In the genomic region with DNA sequence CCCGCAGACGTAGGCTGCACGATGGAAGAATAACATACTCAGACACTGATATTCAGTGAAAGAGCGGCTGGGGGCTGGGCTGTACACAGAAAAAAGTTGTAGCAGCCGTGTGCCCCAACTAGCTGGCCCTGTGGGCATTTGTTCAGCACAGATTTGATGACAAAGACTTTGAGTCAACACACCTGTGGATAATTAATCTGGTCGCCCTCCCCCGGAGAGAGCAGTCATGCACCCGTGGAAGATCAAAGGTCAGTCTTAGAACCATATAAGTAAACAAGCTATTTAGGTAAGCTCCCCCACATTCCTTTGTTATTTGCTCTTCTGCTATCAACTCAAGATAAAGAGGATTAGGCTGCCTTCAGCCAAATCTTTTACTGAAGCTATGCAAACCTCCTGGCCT, we compare ENCODE assay signal across 1 cellular context.
TF ChIP-seq lines count a peak whose summit lies in the region.

No MANE protein-coding gene starts in this region.

TF ChIP-seq in HepG2, 621 proteins besides CTCF, POLR2A, EP300 and RAD21 (continued from another document and continues in another):
- TF ChIP-seq, protein P1, sequence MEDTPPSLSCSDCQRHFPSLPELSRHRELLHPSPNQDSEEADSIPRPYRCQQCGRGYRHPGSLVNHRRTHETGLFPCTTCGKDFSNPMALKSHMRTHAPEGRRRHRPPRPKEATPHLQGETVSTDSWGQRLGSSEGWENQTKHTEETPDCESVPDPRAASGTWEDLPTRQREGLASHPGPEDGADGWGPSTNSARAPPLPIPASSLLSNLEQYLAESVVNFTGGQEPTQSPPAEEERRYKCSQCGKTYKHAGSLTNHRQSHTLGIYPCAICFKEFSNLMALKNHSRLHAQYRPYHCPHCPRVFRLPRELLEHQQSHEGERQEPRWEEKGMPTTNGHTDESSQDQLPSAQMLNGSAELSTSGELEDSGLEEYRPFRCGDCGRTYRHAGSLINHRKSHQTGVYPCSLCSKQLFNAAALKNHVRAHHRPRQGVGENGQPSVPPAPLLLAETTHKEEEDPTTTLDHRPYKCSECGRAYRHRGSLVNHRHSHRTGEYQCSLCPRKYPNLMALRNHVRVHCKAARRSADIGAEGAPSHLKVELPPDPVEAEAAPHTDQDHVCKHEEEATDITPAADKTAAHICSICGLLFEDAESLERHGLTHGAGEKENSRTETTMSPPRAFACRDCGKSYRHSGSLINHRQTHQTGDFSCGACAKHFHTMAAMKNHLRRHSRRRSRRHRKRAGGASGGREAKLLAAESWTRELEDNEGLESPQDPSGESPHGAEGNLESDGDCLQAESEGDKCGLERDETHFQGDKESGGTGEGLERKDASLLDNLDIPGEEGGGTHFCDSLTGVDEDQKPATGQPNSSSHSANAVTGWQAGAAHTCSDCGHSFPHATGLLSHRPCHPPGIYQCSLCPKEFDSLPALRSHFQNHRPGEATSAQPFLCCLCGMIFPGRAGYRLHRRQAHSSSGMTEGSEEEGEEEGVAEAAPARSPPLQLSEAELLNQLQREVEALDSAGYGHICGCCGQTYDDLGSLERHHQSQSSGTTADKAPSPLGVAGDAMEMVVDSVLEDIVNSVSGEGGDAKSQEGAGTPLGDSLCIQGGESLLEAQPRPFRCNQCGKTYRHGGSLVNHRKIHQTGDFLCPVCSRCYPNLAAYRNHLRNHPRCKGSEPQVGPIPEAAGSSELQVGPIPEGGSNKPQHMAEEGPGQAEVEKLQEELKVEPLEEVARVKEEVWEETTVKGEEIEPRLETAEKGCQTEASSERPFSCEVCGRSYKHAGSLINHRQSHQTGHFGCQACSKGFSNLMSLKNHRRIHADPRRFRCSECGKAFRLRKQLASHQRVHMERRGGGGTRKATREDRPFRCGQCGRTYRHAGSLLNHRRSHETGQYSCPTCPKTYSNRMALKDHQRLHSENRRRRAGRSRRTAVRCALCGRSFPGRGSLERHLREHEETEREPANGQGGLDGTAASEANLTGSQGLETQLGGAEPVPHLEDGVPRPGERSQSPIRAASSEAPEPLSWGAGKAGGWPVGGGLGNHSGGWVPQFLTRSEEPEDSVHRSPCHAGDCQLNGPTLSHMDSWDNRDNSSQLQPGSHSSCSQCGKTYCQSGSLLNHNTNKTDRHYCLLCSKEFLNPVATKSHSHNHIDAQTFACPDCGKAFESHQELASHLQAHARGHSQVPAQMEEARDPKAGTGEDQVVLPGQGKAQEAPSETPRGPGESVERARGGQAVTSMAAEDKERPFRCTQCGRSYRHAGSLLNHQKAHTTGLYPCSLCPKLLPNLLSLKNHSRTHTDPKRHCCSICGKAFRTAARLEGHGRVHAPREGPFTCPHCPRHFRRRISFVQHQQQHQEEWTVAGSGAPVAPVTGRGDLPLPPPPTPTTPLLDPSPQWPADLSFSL (CRISPR knock-in tag; IDR thresholded peaks at IDR 0.05), result no peak
- no peak for TF ChIP-seq ZNF354B (CRISPR knock-in tag; IDR thresholded peaks at IDR 0.05)
- TF ChIP-seq ETV5 (CRISPR knock-in tag; IDR thresholded peaks at IDR 0.05; ENCODE audit: borderline replicate concordance), result no peak
- no peak for TF ChIP-seq ZFP41 (CRISPR knock-in tag; IDR thresholded peaks at IDR 0.05; ENCODE audit: borderline replicate concordance)
- no peak for TF ChIP-seq ZNF883 (CRISPR knock-in tag; IDR thresholded peaks at IDR 0.05; ENCODE audit: not compliant biosample characterization)
- TF ChIP-seq ZNF235 (CRISPR knock-in tag; IDR thresholded peaks at IDR 0.05; ENCODE audit: borderline replicate concordance), result no peak
- TF ChIP-seq CBX5 (CRISPR knock-in tag; IDR thresholded peaks at IDR 0.05; ENCODE audit: borderline replicate concordance), result peak; percentile 54; the same call in 1 of the 2 replicates
- TF ChIP-seq BCL6 (CRISPR knock-in tag; IDR thresholded peaks at IDR 0.05), result peak; percentile 77
- peak; percentile 73 for TF ChIP-seq HNF4A (CRISPR knock-in tag; IDR thresholded peaks at IDR 0.05)
- TF ChIP-seq ZNF20 (CRISPR knock-in tag; IDR thresholded peaks at IDR 0.05), result no peak
- TF ChIP-seq MYC (CRISPR knock-in tag; IDR thresholded peaks at IDR 0.05; ENCODE audit: borderline replicate concordance), result no peak
- TF ChIP-seq XBP1 (CRISPR knock-in tag; IDR thresholded peaks at IDR 0.05), result no peak
- TF ChIP-seq GTF3A (CRISPR knock-in tag; conservative IDR thresholded peaks at IDR 0.05), result no peak
- TF ChIP-seq, protein P2, sequence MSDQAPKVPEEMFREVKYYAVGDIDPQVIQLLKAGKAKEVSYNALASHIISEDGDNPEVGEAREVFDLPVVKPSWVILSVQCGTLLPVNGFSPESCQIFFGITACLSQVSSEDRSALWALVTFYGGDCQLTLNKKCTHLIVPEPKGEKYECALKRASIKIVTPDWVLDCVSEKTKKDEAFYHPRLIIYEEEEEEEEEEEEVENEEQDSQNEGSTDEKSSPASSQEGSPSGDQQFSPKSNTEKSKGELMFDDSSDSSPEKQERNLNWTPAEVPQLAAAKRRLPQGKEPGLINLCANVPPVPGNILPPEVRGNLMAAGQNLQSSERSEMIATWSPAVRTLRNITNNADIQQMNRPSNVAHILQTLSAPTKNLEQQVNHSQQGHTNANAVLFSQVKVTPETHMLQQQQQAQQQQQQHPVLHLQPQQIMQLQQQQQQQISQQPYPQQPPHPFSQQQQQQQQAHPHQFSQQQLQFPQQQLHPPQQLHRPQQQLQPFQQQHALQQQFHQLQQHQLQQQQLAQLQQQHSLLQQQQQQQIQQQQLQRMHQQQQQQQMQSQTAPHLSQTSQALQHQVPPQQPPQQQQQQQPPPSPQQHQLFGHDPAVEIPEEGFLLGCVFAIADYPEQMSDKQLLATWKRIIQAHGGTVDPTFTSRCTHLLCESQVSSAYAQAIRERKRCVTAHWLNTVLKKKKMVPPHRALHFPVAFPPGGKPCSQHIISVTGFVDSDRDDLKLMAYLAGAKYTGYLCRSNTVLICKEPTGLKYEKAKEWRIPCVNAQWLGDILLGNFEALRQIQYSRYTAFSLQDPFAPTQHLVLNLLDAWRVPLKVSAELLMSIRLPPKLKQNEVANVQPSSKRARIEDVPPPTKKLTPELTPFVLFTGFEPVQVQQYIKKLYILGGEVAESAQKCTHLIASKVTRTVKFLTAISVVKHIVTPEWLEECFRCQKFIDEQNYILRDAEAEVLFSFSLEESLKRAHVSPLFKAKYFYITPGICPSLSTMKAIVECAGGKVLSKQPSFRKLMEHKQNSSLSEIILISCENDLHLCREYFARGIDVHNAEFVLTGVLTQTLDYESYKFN (CRISPR knock-in tag; conservative IDR thresholded peaks at IDR 0.05), result peak; percentile 40; the same call in 1 of the 2 replicates
- TF ChIP-seq ZC3H4 (CRISPR knock-in tag; IDR thresholded peaks at IDR 0.05; ENCODE audit: borderline replicate concordance), result no peak
- TF ChIP-seq TBX3 (IDR thresholded peaks at IDR 0.05; ENCODE audit: borderline replicate concordance), result peak; percentile 50; the same call in 1 of the 2 replicates
- TF ChIP-seq, protein P3, sequence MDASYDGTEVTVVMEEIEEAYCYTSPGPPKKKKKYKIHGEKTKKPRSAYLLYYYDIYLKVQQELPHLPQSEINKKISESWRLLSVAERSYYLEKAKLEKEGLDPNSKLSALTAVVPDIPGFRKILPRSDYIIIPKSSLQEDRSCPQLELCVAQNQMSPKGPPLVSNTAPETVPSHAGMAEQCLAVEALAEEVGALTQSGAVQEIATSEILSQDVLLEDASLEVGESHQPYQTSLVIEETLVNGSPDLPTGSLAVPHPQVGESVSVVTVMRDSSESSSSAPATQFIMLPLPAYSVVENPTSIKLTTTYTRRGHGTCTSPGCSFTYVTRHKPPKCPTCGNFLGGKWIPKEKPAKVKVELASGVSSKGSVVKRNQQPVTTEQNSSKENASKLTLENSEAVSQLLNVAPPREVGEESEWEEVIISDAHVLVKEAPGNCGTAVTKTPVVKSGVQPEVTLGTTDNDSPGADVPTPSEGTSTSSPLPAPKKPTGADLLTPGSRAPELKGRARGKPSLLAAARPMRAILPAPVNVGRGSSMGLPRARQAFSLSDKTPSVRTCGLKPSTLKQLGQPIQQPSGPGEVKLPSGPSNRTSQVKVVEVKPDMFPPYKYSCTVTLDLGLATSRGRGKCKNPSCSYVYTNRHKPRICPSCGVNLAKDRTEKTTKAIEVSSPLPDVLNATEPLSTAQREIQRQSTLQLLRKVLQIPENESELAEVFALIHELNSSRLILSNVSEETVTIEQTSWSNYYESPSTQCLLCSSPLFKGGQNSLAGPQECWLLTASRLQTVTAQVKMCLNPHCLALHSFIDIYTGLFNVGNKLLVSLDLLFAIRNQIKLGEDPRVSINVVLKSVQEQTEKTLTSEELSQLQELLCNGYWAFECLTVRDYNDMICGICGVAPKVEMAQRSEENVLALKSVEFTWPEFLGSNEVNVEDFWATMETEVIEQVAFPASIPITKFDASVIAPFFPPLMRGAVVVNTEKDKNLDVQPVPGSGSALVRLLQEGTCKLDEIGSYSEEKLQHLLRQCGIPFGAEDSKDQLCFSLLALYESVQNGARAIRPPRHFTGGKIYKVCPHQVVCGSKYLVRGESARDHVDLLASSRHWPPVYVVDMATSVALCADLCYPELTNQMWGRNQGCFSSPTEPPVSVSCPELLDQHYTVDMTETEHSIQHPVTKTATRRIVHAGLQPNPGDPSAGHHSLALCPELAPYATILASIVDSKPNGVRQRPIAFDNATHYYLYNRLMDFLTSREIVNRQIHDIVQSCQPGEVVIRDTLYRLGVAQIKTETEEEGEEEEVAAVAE (CRISPR knock-in tag; IDR thresholded peaks at IDR 0.05; ENCODE audit: borderline replicate concordance), result no peak
- no peak for TF ChIP-seq SYNCRIP (IDR thresholded peaks at IDR 0.05; ENCODE audit: insufficient read depth, low read depth, low read length)
- TF ChIP-seq ZNF432 (CRISPR knock-in tag; IDR thresholded peaks at IDR 0.05; ENCODE audit: borderline replicate concordance), result no peak
- TF ChIP-seq, protein P4, sequence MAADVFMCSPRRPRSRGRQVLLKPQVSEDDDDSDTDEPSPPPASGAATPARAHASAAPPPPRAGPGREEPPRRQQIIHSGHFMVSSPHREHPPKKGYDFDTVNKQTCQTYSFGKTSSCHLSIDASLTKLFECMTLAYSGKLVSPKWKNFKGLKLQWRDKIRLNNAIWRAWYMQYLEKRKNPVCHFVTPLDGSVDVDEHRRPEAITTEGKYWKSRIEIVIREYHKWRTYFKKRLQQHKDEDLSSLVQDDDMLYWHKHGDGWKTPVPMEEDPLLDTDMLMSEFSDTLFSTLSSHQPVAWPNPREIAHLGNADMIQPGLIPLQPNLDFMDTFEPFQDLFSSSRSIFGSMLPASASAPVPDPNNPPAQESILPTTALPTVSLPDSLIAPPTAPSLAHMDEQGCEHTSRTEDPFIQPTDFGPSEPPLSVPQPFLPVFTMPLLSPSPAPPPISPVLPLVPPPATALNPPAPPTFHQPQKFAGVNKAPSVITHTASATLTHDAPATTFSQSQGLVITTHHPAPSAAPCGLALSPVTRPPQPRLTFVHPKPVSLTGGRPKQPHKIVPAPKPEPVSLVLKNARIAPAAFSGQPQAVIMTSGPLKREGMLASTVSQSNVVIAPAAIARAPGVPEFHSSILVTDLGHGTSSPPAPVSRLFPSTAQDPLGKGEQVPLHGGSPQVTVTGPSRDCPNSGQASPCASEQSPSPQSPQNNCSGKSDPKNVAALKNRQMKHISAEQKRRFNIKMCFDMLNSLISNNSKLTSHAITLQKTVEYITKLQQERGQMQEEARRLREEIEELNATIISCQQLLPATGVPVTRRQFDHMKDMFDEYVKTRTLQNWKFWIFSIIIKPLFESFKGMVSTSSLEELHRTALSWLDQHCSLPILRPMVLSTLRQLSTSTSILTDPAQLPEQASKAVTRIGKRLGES (CRISPR knock-in tag; IDR thresholded peaks at IDR 0.05; ENCODE audit: borderline replicate concordance), result no peak
- no peak for TF ChIP-seq DR1 (CRISPR knock-in tag; IDR thresholded peaks at IDR 0.05)
- TF ChIP-seq, protein P5, sequence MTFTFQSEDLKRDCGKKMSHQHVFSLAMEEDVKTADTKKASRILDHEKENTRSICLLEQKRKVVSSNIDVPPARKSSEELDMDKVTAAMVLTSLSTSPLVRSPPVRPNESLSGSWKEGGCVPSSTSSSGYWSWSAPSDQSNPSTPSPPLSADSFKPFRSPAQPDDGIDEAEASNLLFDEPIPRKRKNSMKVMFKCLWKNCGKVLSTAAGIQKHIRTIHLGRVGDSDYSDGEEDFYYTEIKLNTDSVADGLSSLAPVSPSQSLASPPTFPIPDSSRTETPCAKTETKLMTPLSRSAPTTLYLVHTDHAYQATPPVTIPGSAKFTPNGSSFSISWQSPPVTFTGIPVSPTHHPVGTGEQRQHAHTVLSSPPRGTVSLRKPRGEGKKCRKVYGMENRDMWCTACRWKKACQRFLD (CRISPR knock-in tag; IDR thresholded peaks at IDR 0.05; ENCODE audit: borderline replicate concordance), result no peak
- TF ChIP-seq ZNF747 (CRISPR knock-in tag; IDR thresholded peaks at IDR 0.05; ENCODE audit: borderline replicate concordance), result no peak
- no peak for TF ChIP-seq RFX3 (CRISPR knock-in tag; IDR thresholded peaks at IDR 0.05)
- no peak for TF ChIP-seq KDM6A (CRISPR knock-in tag; IDR thresholded peaks at IDR 0.05; ENCODE audit: low read depth)
- TF ChIP-seq, protein P6, sequence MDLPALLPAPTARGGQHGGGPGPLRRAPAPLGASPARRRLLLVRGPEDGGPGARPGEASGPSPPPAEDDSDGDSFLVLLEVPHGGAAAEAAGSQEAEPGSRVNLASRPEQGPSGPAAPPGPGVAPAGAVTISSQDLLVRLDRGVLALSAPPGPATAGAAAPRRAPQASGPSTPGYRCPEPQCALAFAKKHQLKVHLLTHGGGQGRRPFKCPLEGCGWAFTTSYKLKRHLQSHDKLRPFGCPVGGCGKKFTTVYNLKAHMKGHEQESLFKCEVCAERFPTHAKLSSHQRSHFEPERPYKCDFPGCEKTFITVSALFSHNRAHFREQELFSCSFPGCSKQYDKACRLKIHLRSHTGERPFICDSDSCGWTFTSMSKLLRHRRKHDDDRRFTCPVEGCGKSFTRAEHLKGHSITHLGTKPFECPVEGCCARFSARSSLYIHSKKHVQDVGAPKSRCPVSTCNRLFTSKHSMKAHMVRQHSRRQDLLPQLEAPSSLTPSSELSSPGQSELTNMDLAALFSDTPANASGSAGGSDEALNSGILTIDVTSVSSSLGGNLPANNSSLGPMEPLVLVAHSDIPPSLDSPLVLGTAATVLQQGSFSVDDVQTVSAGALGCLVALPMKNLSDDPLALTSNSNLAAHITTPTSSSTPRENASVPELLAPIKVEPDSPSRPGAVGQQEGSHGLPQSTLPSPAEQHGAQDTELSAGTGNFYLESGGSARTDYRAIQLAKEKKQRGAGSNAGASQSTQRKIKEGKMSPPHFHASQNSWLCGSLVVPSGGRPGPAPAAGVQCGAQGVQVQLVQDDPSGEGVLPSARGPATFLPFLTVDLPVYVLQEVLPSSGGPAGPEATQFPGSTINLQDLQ (CRISPR knock-in tag; IDR thresholded peaks at IDR 0.05), result no peak
- no peak for TF ChIP-seq KLF11 (CRISPR knock-in tag; IDR thresholded peaks at IDR 0.05)
- TF ChIP-seq SP5 (CRISPR knock-in tag; IDR thresholded peaks at IDR 0.05; ENCODE audit: borderline replicate concordance, low read depth), result no peak
- TF ChIP-seq TCF12 (IDR thresholded peaks at IDR 0.05), result no peak
- TF ChIP-seq TCF12 (CRISPR knock-in tag; IDR thresholded peaks at IDR 0.05), result no peak
- TF ChIP-seq, protein P7, sequence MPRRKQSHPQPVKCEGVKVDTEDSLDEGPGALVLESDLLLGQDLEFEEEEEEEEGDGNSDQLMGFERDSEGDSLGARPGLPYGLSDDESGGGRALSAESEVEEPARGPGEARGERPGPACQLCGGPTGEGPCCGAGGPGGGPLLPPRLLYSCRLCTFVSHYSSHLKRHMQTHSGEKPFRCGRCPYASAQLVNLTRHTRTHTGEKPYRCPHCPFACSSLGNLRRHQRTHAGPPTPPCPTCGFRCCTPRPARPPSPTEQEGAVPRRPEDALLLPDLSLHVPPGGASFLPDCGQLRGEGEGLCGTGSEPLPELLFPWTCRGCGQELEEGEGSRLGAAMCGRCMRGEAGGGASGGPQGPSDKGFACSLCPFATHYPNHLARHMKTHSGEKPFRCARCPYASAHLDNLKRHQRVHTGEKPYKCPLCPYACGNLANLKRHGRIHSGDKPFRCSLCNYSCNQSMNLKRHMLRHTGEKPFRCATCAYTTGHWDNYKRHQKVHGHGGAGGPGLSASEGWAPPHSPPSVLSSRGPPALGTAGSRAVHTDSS (CRISPR knock-in tag; conservative IDR thresholded peaks at IDR 0.05), result no peak
